ENCODE assay signal across 1 cellular context in genomic region chr3:127763816-127764215, GRCh38.
TF ChIP-seq lines count a peak whose summit lies in the region.

No MANE protein-coding gene starts in this region.

TF ChIP-seq in IMR-90, 13 proteins besides CTCF, POLR2A, EP300 and RAD21 (continued from another document):
- TF ChIP-seq USF2 (IDR thresholded peaks at IDR 0.05; ENCODE audit: low read depth, low read length) (no peak), FOS (IDR thresholded peaks at IDR 0.05; ENCODE audit: low read depth, low read length) (no peak), ELK1 (IDR thresholded peaks at IDR 0.05; ENCODE audit: borderline replicate concordance, low read depth, low read length) (no peak), NFE2L2 (IDR thresholded peaks at IDR 0.05; ENCODE audit: low read depth, low read length) (no peak)
